Comparison of ENCODE assay signal across 13 cellular contexts in the genomic region with DNA sequence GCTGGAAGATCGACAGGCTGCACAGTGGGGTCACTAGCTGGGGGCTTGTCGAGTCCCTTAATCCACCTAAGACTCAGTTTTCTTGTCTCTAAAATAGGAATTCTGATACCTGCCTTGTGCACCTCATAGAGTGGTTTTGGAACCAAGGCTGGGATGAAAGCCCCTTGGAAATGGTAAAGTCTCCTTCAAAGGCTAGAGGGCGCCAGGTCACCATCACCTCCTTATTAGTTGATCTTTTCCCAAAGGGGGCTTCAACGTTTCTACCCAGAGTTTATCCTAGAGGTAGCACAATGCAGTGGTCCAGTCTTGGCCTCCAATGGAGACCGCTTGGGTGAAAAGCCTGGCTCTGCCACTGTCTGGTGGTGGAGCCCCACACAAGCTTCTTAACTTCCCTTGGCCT.
"Had no signal": no experiment of that assay in that cellular context is flagged by ENCODE, and none has a peak within 500 bp of the region (broad histone marks: within the 10 kb centered on the region; RNA-seq: fewer than 3 reads in every experiment).

No MANE protein-coding gene starts in this region.

- H3K4me1 Mint-ChIP-seq: naive B cell had no signal

- H3K9me3 ChIP-seq: adrenal gland, lower lobe of right lung, transverse colon had no signal

- DNase-seq: activated naive CD4-positive, alpha-beta T cell treated with anti-CD3 and anti-CD28 coated beads, Interleukin-2, amount 50 U/mL, for 16 hours; adrenal gland; effector CD8-positive, alpha-beta T cell; lower lobe of right lung; midbrain; naive B cell; right cardiac atrium; T-helper 2 cell; transverse colon had no signal

- H3K27ac Mint-ChIP-seq: activated T-helper 2 cell treated with anti-CD3 and anti-CD28 coated beads, Interferon-gamma antibody, Interleukin-2, Interleukin-4, amounts not matched to agents 10 μg/mL and 5 μg/mL and 100 μg/mL, durations not matched to agents 14 hours and 24 hours and 36 hours; naive B cell had no signal

- H3K4me2 ChIP-seq: smooth muscle cell had no signal

- H3K9me3 Mint-ChIP-seq: activated T-helper 2 cell treated with anti-CD3 and anti-CD28 coated beads, Interferon-gamma antibody, Interleukin-2, Interleukin-4, amounts not matched to agents 10 μg/mL and 5 μg/mL and 100 μg/mL, durations not matched to agents 14 hours and 24 hours and 36 hours had no signal

- H3K36me3 Mint-ChIP-seq: naive B cell had no signal

- H3K27ac ChIP-seq: adrenal gland, gastroesophageal sphincter, lower lobe of right lung, transverse colon had no signal

- ATAC-seq: activated CD4-positive, CD25-positive, alpha-beta regulatory T cell treated with anti-CD3 and anti-CD28 coated beads, Interleukin-2, amount 50 U/mL, for 24 hours; gastroesophageal sphincter; lower lobe of right lung; right cardiac atrium had no signal

- H3K4me1 ChIP-seq: adrenal gland, gastroesophageal sphincter, lower lobe of right lung, transverse colon had no signal

- H3K27me3 ChIP-seq: adrenal gland, transverse colon had no signal
